ENCODE assay signal across 15 cellular contexts in genomic region chr12:25903603-25904245, GRCh38. TPM values are rescaled to one million over a fixed set of nuclear protein-coding genes. Genes with fewer than 3 reads are reported as not detected.
"Had no signal": no experiment of that assay in that cellular context is flagged by ENCODE, and none has a peak within 500 bp of the region (broad histone marks: within the 10 kb centered on the region; RNA-seq: fewer than 3 reads in every experiment).

No MANE protein-coding gene starts in this region.

- ATAC-seq: activated CD8-positive, alpha-beta T cell treated with anti-CD3 and anti-CD28 coated beads for 36 hours; esophagus mucosa; natural killer cell treated with Interleukin-12 subunit alpha and Interleukin-12 subunit beta and Interleukin-15 and Interleukin-18, amount 100 ng/mL, for 72 hours; T-cell had no signal

- H3K4me3 Mint-ChIP-seq: activated CD4-positive, alpha-beta T cell treated with anti-CD3 and anti-CD28 coated beads, Interleukin-2, amount 10 ng/mL, durations not matched to agents 24 days and 14 days; activated CD8-positive, alpha-beta T cell treated with anti-CD3 and anti-CD28 coated beads for 36 hours; activated naive CD4-positive, alpha-beta T cell treated with anti-CD3 and anti-CD28 coated beads, Interleukin-2, amount 10 ng/mL, durations not matched to agents 7 days and 5 days; activated T-cell treated with anti-CD3 and anti-CD28 coated beads, Interleukin-2, amount 50 U/mL, for 24 hours; dendritic cell treated with granulocyte-macrophage colony-stimulating factor and Interleukin-4, amounts not matched to agents 40 ng/mL and 50 ng/mL, for 4 days; mesothelial cell of epicardium; natural killer cell treated with Interleukin-12 subunit alpha and Interleukin-12 subunit beta and Interleukin-15 and Interleukin-18, amount 100 ng/mL, for 72 hours; T-cell had no signal

- H2AFZ ChIP-seq: hepatocyte had no signal

- H3K27ac Mint-ChIP-seq: activated CD4-positive, alpha-beta T cell treated with anti-CD3 and anti-CD28 coated beads, Interleukin-2, amount 10 ng/mL, durations not matched to agents 24 days and 14 days; activated CD8-positive, alpha-beta T cell treated with anti-CD3 and anti-CD28 coated beads for 36 hours; activated naive CD4-positive, alpha-beta T cell treated with anti-CD3 and anti-CD28 coated beads, Interleukin-2, amount 10 ng/mL, durations not matched to agents 7 days and 5 days; activated T-cell treated with anti-CD3 and anti-CD28 coated beads, Interleukin-2, amount 50 U/mL, for 24 hours; dendritic cell treated with granulocyte-macrophage colony-stimulating factor and Interleukin-4, amounts not matched to agents 40 ng/mL and 50 ng/mL, for 4 days; mesothelial cell of epicardium; natural killer cell treated with Interleukin-12 subunit alpha and Interleukin-12 subunit beta and Interleukin-15 and Interleukin-18, amount 100 ng/mL, for 72 hours; T-cell had no signal

- H3K4me1 Mint-ChIP-seq: activated CD4-positive, alpha-beta T cell treated with anti-CD3 and anti-CD28 coated beads, Interleukin-2, amount 10 ng/mL, durations not matched to agents 24 days and 14 days; activated naive CD4-positive, alpha-beta T cell treated with anti-CD3 and anti-CD28 coated beads, Interleukin-2, amount 10 ng/mL, durations not matched to agents 7 days and 5 days; T-cell had no signal

- DNase-seq: activated CD4-positive, alpha-beta T cell treated with anti-CD3 and anti-CD28 coated beads, Interleukin-2, amount 10 ng/mL, durations not matched to agents 24 days and 14 days; activated CD8-positive, alpha-beta T cell treated with anti-CD3 and anti-CD28 coated beads for 36 hours; activated naive CD4-positive, alpha-beta T cell treated with anti-CD3 and anti-CD28 coated beads, Interleukin-2, amount 10 ng/mL, durations not matched to agents 7 days and 5 days; activated T-cell treated with anti-CD3 and anti-CD28 coated beads, Interleukin-2, amount 50 U/mL, for 24 hours; effector CD8-positive, alpha-beta T cell; nucleus accumbens; stimulated activated CD8-positive, alpha-beta memory T cell treated with anti-CD3 and anti-CD28 coated beads, Interleukin-4, amount 100 ng/mL, for 48 hours; stimulated activated naive CD4-positive, alpha-beta T cell; T-cell; thyroid gland had no signal

- H3K4me1 ChIP-seq: thyroid gland had no signal

- H3K27ac ChIP-seq: hepatocyte, thyroid gland had no signal

- H3K27me3 Mint-ChIP-seq: activated CD8-positive, alpha-beta T cell treated with anti-CD3 and anti-CD28 coated beads for 36 hours; activated naive CD4-positive, alpha-beta T cell treated with anti-CD3 and anti-CD28 coated beads, Interleukin-2, amount 10 ng/mL, durations not matched to agents 7 days and 5 days; dendritic cell treated with granulocyte-macrophage colony-stimulating factor and Interleukin-4, amounts not matched to agents 40 ng/mL and 50 ng/mL, for 4 days; T-cell had no signal

- H3K9me3 ChIP-seq: thyroid gland had no signal

- H3K4me2 ChIP-seq: hepatocyte had no signal

- H3K9me3 Mint-ChIP-seq: activated CD4-positive, alpha-beta T cell treated with anti-CD3 and anti-CD28 coated beads, Interleukin-2, amount 10 ng/mL, durations not matched to agents 24 days and 14 days; activated CD8-positive, alpha-beta T cell treated with anti-CD3 and anti-CD28 coated beads for 36 hours; activated naive CD4-positive, alpha-beta T cell treated with anti-CD3 and anti-CD28 coated beads, Interleukin-2, amount 10 ng/mL, durations not matched to agents 7 days and 5 days; activated T-cell treated with anti-CD3 and anti-CD28 coated beads, Interleukin-2, amount 50 U/mL, for 24 hours; dendritic cell treated with granulocyte-macrophage colony-stimulating factor and Interleukin-4, amounts not matched to agents 40 ng/mL and 50 ng/mL, for 4 days; mesothelial cell of epicardium; natural killer cell treated with Interleukin-12 subunit alpha and Interleukin-12 subunit beta and Interleukin-15 and Interleukin-18, amount 100 ng/mL, for 72 hours; T-cell had no signal

- H3K79me2 ChIP-seq: hepatocyte had no signal

- H3K27me3 ChIP-seq: hepatocyte, thyroid gland had no signal

- H3K4me3 ChIP-seq: hepatocyte, thyroid gland had no signal

- H3K36me3 Mint-ChIP-seq: activated naive CD4-positive, alpha-beta T cell treated with anti-CD3 and anti-CD28 coated beads, Interleukin-2, amount 10 ng/mL, durations not matched to agents 7 days and 5 days; mesothelial cell of epicardium; natural killer cell treated with Interleukin-12 subunit alpha and Interleukin-12 subunit beta and Interleukin-15 and Interleukin-18, amount 100 ng/mL, for 72 hours; T-cell had no signal

- H3K36me3 ChIP-seq: thyroid gland had no signal

RNA-seq across cellular contexts. Expression of gene RASSF8, which starts 54.8 kb away (rescaled TPM):
- total RNA-seq: activated CD8-positive, alpha-beta T cell treated with anti-CD3 and anti-CD28 coated beads for 36 hours had no signal
